ENCODE assay signal across 1 cellular context in the genomic region with DNA sequence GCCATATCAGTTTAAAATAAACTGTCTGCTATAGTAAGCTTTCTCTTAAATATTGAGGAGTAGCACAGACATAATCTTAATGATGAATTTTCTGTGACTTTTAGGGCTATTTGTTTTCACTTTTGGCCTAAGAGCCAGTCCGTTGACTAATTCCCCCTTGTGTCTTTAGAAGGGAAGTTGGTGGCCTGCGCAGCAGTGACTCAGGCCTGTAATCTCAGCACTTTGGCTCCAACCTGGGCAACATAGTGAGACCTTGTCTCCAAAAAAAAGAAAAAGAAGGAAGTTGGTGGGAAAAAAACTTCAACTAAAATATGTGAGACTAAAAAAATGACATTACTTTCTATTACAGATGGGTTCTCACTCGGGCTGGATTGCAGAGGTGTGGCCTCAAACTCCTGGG.
TF ChIP-seq lines count a peak whose summit lies in the region.

No MANE protein-coding gene starts in this region.

TF ChIP-seq in K562, 482 proteins besides CTCF, POLR2A, EP300 and RAD21:
- no peak for TF ChIP-seq HNRNPUL1 (IDR thresholded peaks at IDR 0.05; ENCODE audit: low read length)
- peak; percentile 28; the same call in 1 of the 2 replicates for TF ChIP-seq JUND (IDR thresholded peaks at IDR 0.05; ENCODE audit: borderline replicate concordance, low read depth, low read length)
- no peak for TF ChIP-seq JUND (tag; IDR thresholded peaks at IDR 0.05; ENCODE audit: borderline replicate concordance, low read depth, low read length)
- no peak for TF ChIP-seq THRA (IDR thresholded peaks at IDR 0.05)
- no peak for TF ChIP-seq ZNF696 (CRISPR knock-in tag; conservative IDR thresholded peaks at IDR 0.05)
- TF ChIP-seq RCOR1 (IDR thresholded peaks at IDR 0.05; ENCODE audit: borderline replicate concordance in 1 of 2, low read depth in 2 of 2, low read length in 2 of 2), result 0 out of 4 replicates have a peak, but pooled peaks of 1 of the 2 experiments have one; percentile 26
- 0 out of 2 replicates have a peak, but pooled peaks have one; percentile 28 for TF ChIP-seq SPI1 (IDR thresholded peaks at IDR 0.05; ENCODE audit: borderline replicate concordance, low read depth, low read length)
- TF ChIP-seq FOSL1 (tag; conservative IDR thresholded peaks at IDR 0.05), result peak; percentile 59
- no peak for TF ChIP-seq SRF (CRISPR knock-in tag; IDR thresholded peaks at IDR 0.05)
- peak; percentile 43 to 53; a peak in 3 of 4 replicates for TF ChIP-seq NRF1 (conservative IDR thresholded peaks at IDR 0.05 in 1 of 2, IDR thresholded peaks at IDR 0.05 in 1 of 2)
- TF ChIP-seq NFE2 (IDR thresholded peaks at IDR 0.05; ENCODE audit: low read depth), result peak; percentile 38; the same call in 1 of the 2 replicates
- TF ChIP-seq NFE2L1 (tag; IDR thresholded peaks at IDR 0.05; ENCODE audit: borderline replicate concordance, low read depth), result peak; percentile 17; the same call in 1 of the 2 replicates
- no peak for TF ChIP-seq DACH1 (IDR thresholded peaks at IDR 0.05; ENCODE audit: partially characterized antibody)
- TF ChIP-seq KDM1A (IDR thresholded peaks at IDR 0.05), result 0 out of 4 replicates have a peak, but pooled peaks of 1 of the 2 experiments have one; percentile 24
- TF ChIP-seq ZNF121 (CRISPR knock-in tag; conservative IDR thresholded peaks at IDR 0.05), result peak; percentile 92
TF ChIP-seq in K562: peak in this region for 9.
